ENCODE assay signal across 28 cellular contexts in genomic region chr1:233750139-233750538, GRCh38.
DNase-seq lines count a peak whose midpoint lies in the region; ATAC-seq, FAIRE-seq and TF ChIP-seq lines count a peak whose summit lies in the region.
"Had no signal": no experiment of that assay in that cellular context is flagged by ENCODE, and none has a peak within 500 bp of the region (broad histone marks: within the 10 kb centered on the region; RNA-seq: fewer than 3 reads in every experiment).

No MANE protein-coding gene starts in this region.

- H3K9ac ChIP-seq in K562 (ENCODE audit: insufficient read depth in 1 of 2, low read depth in 2 of 2, low read length in 2 of 2), result no peak overlapping the region
- H3K9ac ChIP-seq in neural cell (ENCODE audit: low read length), result no peak overlapping the region
- H3K9ac ChIP-seq: BLaER1 had no signal

- H3K4me1 Mint-ChIP-seq in activated CD4-positive, alpha-beta T cell treated with anti-CD3 and anti-CD28 coated beads, Interleukin-2, amount 10 ng/mL, durations not matched to agents 24 days and 14 days, result no peaks in the 10 kb centered on the region
- peaks cover 5% of the 10 kb centered on the region for H3K4me1 Mint-ChIP-seq in GM23338
- H3K4me1 Mint-ChIP-seq: B cell; CD14-positive monocyte; CD4-positive, alpha-beta memory T cell; CD4-positive, CD25-positive, alpha-beta regulatory T cell; CD8-positive, alpha-beta memory T cell had no signal

- H3K4me3 ChIP-seq in GM23338, result no peak overlapping the region
- no peak overlapping the region for H3K4me3 ChIP-seq in K562
- H3K4me3 ChIP-seq in neural cell (ENCODE audit: low read length), result no peak overlapping the region
- no peak overlapping the region for H3K4me3 ChIP-seq in BE2C (ENCODE audit: low read depth, low read length)
- H3K4me3 ChIP-seq: A549, BLaER1, GM12878 had no signal

- H3K36me3 Mint-ChIP-seq in activated CD4-positive, alpha-beta T cell treated with anti-CD3 and anti-CD28 coated beads, Interleukin-2, amount 10 ng/mL, durations not matched to agents 24 days and 14 days (ENCODE audit: low read depth), result no peaks in the 10 kb centered on the region
- no peaks in the 10 kb centered on the region for H3K36me3 Mint-ChIP-seq in GM23338 (ENCODE audit: low read depth)
- H3K36me3 Mint-ChIP-seq: CD14-positive monocyte; CD4-positive, alpha-beta memory T cell; CD4-positive, CD25-positive, alpha-beta regulatory T cell; CD8-positive, alpha-beta memory T cell had no signal

- no peak overlapping the region for H3K4me3 Mint-ChIP-seq in activated CD4-positive, alpha-beta T cell treated with anti-CD3 and anti-CD28 coated beads, Interleukin-2, amount 10 ng/mL, durations not matched to agents 24 days and 14 days
- H3K4me3 Mint-ChIP-seq in GM23338, result no peak overlapping the region
- H3K4me3 Mint-ChIP-seq: B cell; CD14-positive monocyte; CD4-positive, alpha-beta memory T cell; CD4-positive, CD25-positive, alpha-beta regulatory T cell; CD8-positive, alpha-beta memory T cell had no signal

- H3K9me2 ChIP-seq in GM23338 (ENCODE audit: insufficient read depth), result no peaks in the 10 kb centered on the region
- no peaks in the 10 kb centered on the region for H3K9me2 ChIP-seq in neural cell (ENCODE audit: insufficient read depth, low read length)

- no peak overlapping the region for H3K27ac Mint-ChIP-seq in activated CD4-positive, alpha-beta T cell treated with anti-CD3 and anti-CD28 coated beads, Interleukin-2, amount 10 ng/mL, durations not matched to agents 24 days and 14 days
- 0 out of 2 replicates have a peak overlapping the region, but pooled peaks have one; percentile 39 for H3K27ac Mint-ChIP-seq in GM23338
- H3K27ac Mint-ChIP-seq: B cell; CD14-positive monocyte; CD4-positive, alpha-beta memory T cell; CD4-positive, CD25-positive, alpha-beta regulatory T cell; CD8-positive, alpha-beta memory T cell had no signal

- 13% methylated on average over 1 of the region's 1 CpG for WGBS in K562 (ENCODE audit: insufficient coverage, low coverage, missing lambda C conversion rate)

- in situ Hi-C loops in K562 (cut with MboI), result no loop called here

- H3K27ac ChIP-seq in GM23338 (ENCODE audit: low read depth) (no peak overlapping the region), K562 (ENCODE audit: extremely low read depth, low read depth, low read length) (no peak overlapping the region), neural cell (ENCODE audit: low read length) (peak overlapping the region; percentile 3)
- H3K27ac ChIP-seq: 22Rv1, A549, BLaER1 had no signal

- intact Hi-C loops in activated CD4-positive, alpha-beta T cell treated with anti-CD3 and anti-CD28 coated beads, Interleukin-2, amount 10 ng/mL, durations not matched to agents 24 days and 14 days (cut with micrococcal nuclease), result no loop called here
- intact Hi-C loops in K562 (cut with micrococcal nuclease), result no loop called here

- TF ChIP-seq EP300 in K562 (IDR thresholded peaks at IDR 0.05; ENCODE audit: low read length) (no peak), neural cell (conservative IDR thresholded peaks at IDR 0.05; ENCODE audit: poor library complexity, severe bottlenecking) (no peak)

- H3K4me2 ChIP-seq in GM23338 (no peak overlapping the region), K562 (ENCODE audit: insufficient read depth, low read length) (no peak overlapping the region), neural cell (ENCODE audit: low read length) (no peak overlapping the region)
- H3K4me2 ChIP-seq: A549, BLaER1 had no signal

- no peaks in the 10 kb centered on the region for H3K9me3 Mint-ChIP-seq in activated CD4-positive, alpha-beta T cell treated with anti-CD3 and anti-CD28 coated beads, Interleukin-2, amount 10 ng/mL, durations not matched to agents 24 days and 14 days
- H3K9me3 Mint-ChIP-seq in GM23338, result no peaks in the 10 kb centered on the region
- H3K9me3 Mint-ChIP-seq: CD4-positive, alpha-beta memory T cell; CD4-positive, CD25-positive, alpha-beta regulatory T cell had no signal

- H3K9me1 ChIP-seq in K562 (ENCODE audit: control insufficient read depth, insufficient read depth, low read length), result no peaks in the 10 kb centered on the region

- H3K36me3 ChIP-seq in GM23338 (ENCODE audit: insufficient read depth) (no peaks in the 10 kb centered on the region), K562 (ENCODE audit: control insufficient read depth, insufficient read depth, low read length) (no peaks in the 10 kb centered on the region), neural cell (ENCODE audit: insufficient read depth, low read length) (no peaks in the 10 kb centered on the region), BE2C (no peaks in the 10 kb centered on the region)
- H3K36me3 ChIP-seq: BLaER1 had no signal

- H3F3A ChIP-seq in GM23338 (replicated peaks; ENCODE audit: low read depth) (no peaks in the 10 kb centered on the region), neural cell (ENCODE audit: insufficient read depth, low read length, poor library complexity, severe bottlenecking) (no peaks in the 10 kb centered on the region)

- no peaks in the 10 kb centered on the region for H4K20me1 ChIP-seq in GM23338 (replicated peaks; ENCODE audit: insufficient read depth)
- no peaks in the 10 kb centered on the region for H4K20me1 ChIP-seq in K562 (replicated peaks; ENCODE audit: control insufficient read depth, insufficient read depth, low read length)
- H4K20me1 ChIP-seq in neural cell (ENCODE audit: insufficient read depth), result no peaks in the 10 kb centered on the region
- H4K20me1 ChIP-seq: BLaER1 had no signal

- TF ChIP-seq CTCF in GM23338 (conservative IDR thresholded peaks at IDR 0.05; ENCODE audit: low read depth in 2 of 2) (no peak), K562 (IDR thresholded peaks at IDR 0.05 in 2 of 3, conservative IDR thresholded peaks at IDR 0.05 in 1 of 3; ENCODE audit: insufficient read depth in 2 of 3, low read depth in 1 of 3, low read length in 3 of 3) (no peak), neural cell (IDR thresholded peaks at IDR 0.05; ENCODE audit: poor library complexity, severe bottlenecking) (no peak), BE2C (IDR thresholded peaks at IDR 0.05; ENCODE audit: low read depth, low read length) (no peak)

- H3K79me2 ChIP-seq in GM23338 (replicated peaks; ENCODE audit: insufficient read depth) (no peaks in the 10 kb centered on the region), K562 (ENCODE audit: control insufficient read depth, insufficient read depth, low read length) (no peaks in the 10 kb centered on the region), neural cell (replicated peaks; ENCODE audit: insufficient read depth, low read length) (no peaks in the 10 kb centered on the region)

- CTCF ChIA-PET in K562 (lab: Yijun Ruan, JAX; ENCODE audit: low intra/inter-chr PET ratio), result no interaction called here

- H3K27me3 ChIP-seq in GM23338 (ENCODE audit: insufficient read depth) (no peaks in the 10 kb centered on the region), K562 (ENCODE audit: control insufficient read depth in 2 of 2, insufficient read depth in 2 of 2, low read length in 2 of 2) (no peaks in the 10 kb centered on the region), neural cell (ENCODE audit: insufficient read depth, low read depth, low read length) (no peaks in the 10 kb centered on the region), BE2C (no peaks in the 10 kb centered on the region)
- H3K27me3 ChIP-seq: BLaER1 had no signal

- no peak for FAIRE-seq in K562 (lab: Jason Lieb, UNC)
- FAIRE-seq: A549, GM12878, GM12892, GM18507 had no signal

- no peaks in the 10 kb centered on the region; the same call in 1 of the 2 replicates for H3K4me1 ChIP-seq in GM23338 (ENCODE audit: insufficient read depth)
- no peaks in the 10 kb centered on the region for H3K4me1 ChIP-seq in K562 (replicated peaks in 1 of 2; ENCODE audit: control insufficient read depth in 2 of 2, insufficient read depth in 2 of 2, low read length in 2 of 2)
- H3K4me1 ChIP-seq in BE2C, result no peaks in the 10 kb centered on the region
- H3K4me1 ChIP-seq: A549, BLaER1 had no signal

- DNase-seq in activated CD4-positive, alpha-beta T cell treated with anti-CD3 and anti-CD28 coated beads, Interleukin-2, amount 10 ng/mL, durations not matched to agents 24 days and 14 days, result peak; percentile 33
- DNase-seq in activated CD4-positive, alpha-beta T cell treated with anti-CD3 and anti-CD28 coated beads for 4 hours, result no peak
- DNase-seq in GM23338 (ENCODE audit: low spot score) (no peak), K562 (ENCODE audit: extremely low read depth in 1 of 4, low spot score in 3 of 4) (no peak), NCI-H524 treated with DMSO at 0.1 percent for 48 hours (lab: John Stamatoyannopoulos, UW) (no peak), BE2C (no peak)
- DNase-seq: AML-193; C1 segment of cervical spinal cord; CD4-positive, alpha-beta memory T cell; CD4-positive, CD25-positive, alpha-beta regulatory T cell; CD8-positive, alpha-beta memory T cell; COR-L47; DMS 273 treated with DMSO at 0.1 percent for 48 hours; DMS153; DMS53; DMS79; DND-41; EL; GDM1 had no signal

- H2AFZ ChIP-seq in GM23338 (no peak overlapping the region), K562 (ENCODE audit: low read depth, low read length) (peak overlapping the region; percentile 10; the same call in 1 of the 2 replicates), neural cell (ENCODE audit: low read depth, low read length) (no peak overlapping the region)

- no TSS peak for BruUV-seq in K562 (replicated peaks; lab: Mats Ljungman, UMichigan)

- H3K9me3 ChIP-seq in K562 (replicated peaks; ENCODE audit: control insufficient read depth, insufficient read depth, low read depth, low read length), result no peaks in the 10 kb centered on the region
- H3K9me3 ChIP-seq in neural cell (ENCODE audit: low read length), result no peaks in the 10 kb centered on the region
- no peaks in the 10 kb centered on the region for H3K9me3 ChIP-seq in BE2C
- H3K9me3 ChIP-seq: BLaER1 had no signal

- no peaks in the 10 kb centered on the region for H3K27me3 Mint-ChIP-seq in activated CD4-positive, alpha-beta T cell treated with anti-CD3 and anti-CD28 coated beads, Interleukin-2, amount 10 ng/mL, durations not matched to agents 24 days and 14 days
- H3K27me3 Mint-ChIP-seq in GM23338 (ENCODE audit: insufficient read depth, low read depth, poor library complexity), result peaks cover 1% of the 10 kb centered on the region
- H3K27me3 Mint-ChIP-seq: B cell; CD4-positive, CD25-positive, alpha-beta regulatory T cell had no signal

- no peak for TF ChIP-seq POLR2A in K562 (conservative IDR thresholded peaks at IDR 0.05)

- no peak for TF ChIP-seq RAD21 in K562 (CRISPR knock-in tag; conservative IDR thresholded peaks at IDR 0.05 in 1 of 2, IDR thresholded peaks at IDR 0.05 in 1 of 2)
- TF ChIP-seq RAD21 in neural cell (conservative IDR thresholded peaks at IDR 0.05), result no peak

- POLR2A ChIA-PET in K562 (lab: Yijun Ruan, JAX), result interaction anchor here (0.6 to 1.2 kb wide), 3 partner anchors 9 to 125 kb away, joined by 3 read pairs; no protein-coding TSS in a partner anchor

- ATAC-seq in GM23338, result no peak
- no peak for ATAC-seq in K562
- ATAC-seq: A549, GM12878 had no signal

TF ChIP-seq in GM23338, 12 proteins besides CTCF, POLR2A, EP300 and RAD21 (continues in another document):
- TF ChIP-seq ZNF331 (CRISPR knock-in tag; IDR thresholded peaks at IDR 0.05; ENCODE audit: low read depth), result no peak
- TF ChIP-seq JUNB (IDR thresholded peaks at IDR 0.05; ENCODE audit: unreplicated experiment), result no peak

TF ChIP-seq in neural cell, 6 proteins besides CTCF, POLR2A, EP300 and RAD21:
- TF ChIP-seq SMC3 (conservative IDR thresholded peaks at IDR 0.05; ENCODE audit: poor library complexity), result no peak
